ENCODE assay signal across 8 cellular contexts in genomic region chr1:248825136-248825535, GRCh38. TPM values are rescaled to one million over a fixed set of nuclear protein-coding genes. Genes with fewer than 3 reads are reported as not detected.
DNase-seq lines count a peak whose midpoint lies in the region; ATAC-seq and TF ChIP-seq lines count a peak whose summit lies in the region.

No MANE protein-coding gene starts in this region.

- WGBS in GM23248 (ENCODE audit: low coverage in 1 of 2, low lambda C conversion rate in 2 of 2, missing lambda C conversion rate in 2 of 2), 2 experiments = 17 to 20% methylated on average over 9 to 10 of the region's 10 CpGs
- WGBS in sigmoid colon, 2 donors = 22 to 39% methylated on average over 10 of the region's 10 CpGs

- ATAC-seq in HG02870 (IDR thresholded peaks at IDR 0.05; ENCODE audit: unreplicated experiment) (no peak), GM21717 (IDR thresholded peaks at IDR 0.05; ENCODE audit: unreplicated experiment) (no peak)

- no peaks in the 10 kb centered on the region for H3K9me2 ChIP-seq in GM23248 (ENCODE audit: insufficient read depth)

- H3K4me2 ChIP-seq in GM23248 (ENCODE audit: unreplicated experiment) = peak overlapping the region; percentile 95

- H3K79me2 ChIP-seq in GM23248 (ENCODE audit: insufficient read depth) = peaks cover 46% of the 10 kb centered on the region

- H3K9me3 ChIP-seq in GM23248 (ENCODE audit: low read depth) (no peaks in the 10 kb centered on the region), sigmoid colon (no peaks in the 10 kb centered on the region)

- DNase-seq in GM23248 = peak; percentile 75
- DNase-seq in foreskin fibroblast = peak in 1 of 2 donors; percentile 33
- no peak for DNase-seq in sigmoid colon
- no peak for DNase-seq in NCI-H2171 (lab: John Stamatoyannopoulos, UW)
- no peak for DNase-seq in hepatic stellate cell (ENCODE audit: low spot score)

- no peaks in the 10 kb centered on the region for H3K27me3 ChIP-seq in GM23248 (replicated peaks; ENCODE audit: insufficient read depth)
- H3K27me3 ChIP-seq in sigmoid colon = no peaks in the 10 kb centered on the region

- H3K27ac ChIP-seq in GM23248 = peak overlapping the region; percentile 96
- H3K27ac ChIP-seq in sigmoid colon = peak overlapping the region; percentile 94 to 98 (median 95)

- TF ChIP-seq POLR2A in sigmoid colon (IDR thresholded peaks at IDR 0.05) = no peak

- in situ Hi-C loops in GM23248 (cut with MboI) = no loop called here

- TF ChIP-seq EP300 in sigmoid colon (IDR thresholded peaks at IDR 0.05) = no peak

- H3K4me1 ChIP-seq in GM23248 (ENCODE audit: insufficient read depth) (peaks cover 68% of the 10 kb centered on the region), sigmoid colon (peaks cover 0 to 59% (median 59%) of the 10 kb centered on the region in 4 donors)

- H3K36me3 ChIP-seq in GM23248 (ENCODE audit: low read depth) (0 out of 2 replicates have a peak, but pooled peaks cover 4% of the 10 kb centered on the region), sigmoid colon (peaks cover 0 to 9% (median 0%) of the 10 kb centered on the region in 4 donors)

- H4K20me1 ChIP-seq in GM23248 (ENCODE audit: insufficient read depth) = no peaks in the 10 kb centered on the region

- H3K9ac ChIP-seq in GM23248 = peak overlapping the region; percentile 95

- H3K4me3 ChIP-seq in GM23248 (peak overlapping the region; percentile 80), WI38 (ENCODE audit: low read depth, low read length) (peak overlapping the region; percentile 75), foreskin fibroblast (ENCODE audit: low read depth in 1 of 2, low read length in 2 of 2) (peak overlapping the region; percentile 66 to 77), sigmoid colon (peak overlapping the region; percentile 55 to 93 (median 73))

- intact Hi-C loops in sigmoid colon (cut with DNase I) = loop anchor here (1.0 kb wide), 1 partner anchor 34 kb away; the partner anchor contains the start of gene ZNF692

- H3F3A ChIP-seq in GM23248 (ENCODE audit: insufficient read depth) = peaks cover 66% of the 10 kb centered on the region

- peak overlapping the region; percentile 87 for H2AFZ ChIP-seq in GM23248

- TF ChIP-seq CTCF in WI38 (IDR thresholded peaks at IDR 0.05; ENCODE audit: low read depth, low read length) (no peak), foreskin fibroblast (IDR thresholded peaks at IDR 0.05; ENCODE audit: low read depth, low read length) (no peak), sigmoid colon (IDR thresholded peaks at IDR 0.05) (no peak)

RNA-seq across cellular contexts. Expression of gene SH3BP5L, which starts 0.6 kb away (rescaled TPM):
- total RNA-seq in GM23248 (2014; rRNA removed; shearing (Covaris generic)) = 46.4 and 64.4 TPM in 2 replicates
- polyA plus RNA-seq in GM23248 (2016; fragmentation: Nextera tagmentation; extraction: Ambion mirVana) (5.3 and 5.9 TPM in 2 replicates), sigmoid colon (10 to 100 TPM; 16.2 to 23.5 (median 19.0) TPM)
- 10 to 100 TPM; 13.7 to 18.3 (median 15.3) TPM for total RNA-seq in sigmoid colon

RNA-seq across cellular contexts. Expression of gene ZNF672, which starts 12.9 kb away (rescaled TPM):
- total RNA-seq in GM23248 (2014; rRNA removed; shearing (Covaris generic)) = 13.5 and 13.8 TPM in 2 replicates
- 10.5 and 11.6 TPM in 2 replicates for polyA plus RNA-seq in GM23248 (2016; fragmentation: Nextera tagmentation; extraction: Ambion mirVana)
- total RNA-seq in sigmoid colon = 10 to 100 TPM; 17.5 to 31.1 (median 22.5) TPM
- 10 to 100 TPM; 14.4 to 25.6 (median 17.6) TPM for polyA plus RNA-seq in sigmoid colon

RNA-seq across cellular contexts. Expression of gene ZNF692, which starts 33.7 kb away (rescaled TPM):
- total RNA-seq in GM23248 (2014; rRNA removed; shearing (Covaris generic)) = 17.0 and 21.5 TPM in 2 replicates
- polyA plus RNA-seq in GM23248 (2016; fragmentation: Nextera tagmentation; extraction: Ambion mirVana) (16.2 and 16.7 TPM in 2 replicates), sigmoid colon (10 to 100 TPM in 2 of 3 donors, 1 to 10 TPM in 1; 5.4 to 63.2 (median 10.4) TPM)
- total RNA-seq in sigmoid colon = 10 to 100 TPM; 23.5 to 59.8 (median 30.9) TPM
